ENCODE assay signal across 29 cellular contexts in genomic region chr7:34237493-34237849, GRCh38.
"Had no signal": no experiment of that assay in that cellular context is flagged by ENCODE, and none has a peak within 500 bp of the region (broad histone marks: within the 10 kb centered on the region; RNA-seq: fewer than 3 reads in every experiment).

No MANE protein-coding gene starts in this region.

- ATAC-seq: activated CD4-positive, alpha-beta T cell treated with anti-CD3 and anti-CD28 coated beads for 36 hours; activated CD4-positive, CD25-positive, alpha-beta regulatory T cell treated with anti-CD3 and anti-CD28 coated beads, Interleukin-2, amount 50 U/mL, for 24 hours; activated CD8-positive, alpha-beta memory T cell treated with anti-CD3 and anti-CD28 coated beads, Interleukin-2, amount 10 ng/mL, durations not matched to agents 7 days and 5 days; activated CD8-positive, alpha-beta T cell treated with anti-CD3 and anti-CD28 coated beads, Interleukin-2, amount 10 ng/mL, durations not matched to agents 7 days and 5 days; activated naive CD8-positive, alpha-beta T cell treated with anti-CD3 and anti-CD28 coated beads, Interleukin-2, amount 50 U/mL, for 24 hours; WTC11 had no signal

- DNase-seq: activated CD4-positive, alpha-beta memory T cell treated with anti-CD3 and anti-CD28 coated beads, Interleukin-2, amount 10 ng/mL, durations not matched to agents 7 days and 5 days; activated CD4-positive, alpha-beta T cell treated with anti-CD3 and anti-CD28 coated beads for 1 hour; activated CD4-positive, alpha-beta T cell treated with anti-CD3 and anti-CD28 coated beads for 36 hours; activated CD4-positive, alpha-beta T cell treated with anti-CD3 and anti-CD28 coated beads for 48 hours; activated CD4-positive, alpha-beta T cell treated with anti-CD3 and anti-CD28 coated beads, Interleukin-2, amount 10 ng/mL, durations not matched to agents 7 days and 5 days; activated CD4-positive, alpha-beta T cell treated with anti-CD3 and anti-CD28 coated beads, Interleukin-2, amount 50 U/mL, for 48 hours; activated CD4-positive, CD25-positive, alpha-beta regulatory T cell; activated CD8-positive, alpha-beta memory T cell treated with anti-CD3 and anti-CD28 coated beads for 24 hours; activated CD8-positive, alpha-beta memory T cell treated with anti-CD3 and anti-CD28 coated beads, Interleukin-2, amount 10 ng/mL, durations not matched to agents 7 days and 5 days; activated CD8-positive, alpha-beta memory T cell treated with anti-CD3 and anti-CD28 coated beads, Interleukin-2, amount 50 U/mL, for 48 hours; activated CD8-positive, alpha-beta T cell treated with anti-CD3 and anti-CD28 coated beads, Interleukin-2, amount 10 ng/mL, durations not matched to agents 7 days and 5 days; activated effector memory CD4-positive, alpha-beta T cell treated with Interleukin-2 at 50 U/mL for 16 hours; activated gamma-delta T cell; activated naive CD4-positive, alpha-beta T cell treated with anti-CD3 and anti-CD28 coated beads, Interleukin-2, amount 10 ng/mL, durations not matched to agents 7 days and 5 days; activated naive CD4-positive, alpha-beta T cell treated with Interleukin-2 at 50 U/mL for 16 hours; activated naive CD8-positive, alpha-beta T cell treated with anti-CD3 and anti-CD28 coated beads, Interleukin-2, amount 10 ng/mL, durations not matched to agents 7 days and 5 days; activated naive CD8-positive, alpha-beta T cell treated with anti-CD3 and anti-CD28 coated beads, Interleukin-2, amount 50 U/mL, for 24 hours; activated T-cell treated with anti-CD3 and anti-CD28 coated beads, Interleukin-2, amount 50 U/mL, for 24 hours; activated T-cell treated with anti-CD3 and anti-CD28 coated beads, Interleukin-2, amount 50 U/mL, for 48 hours; amygdala; cerebellar nuclear complex; T-helper 1 cell; T-helper 2 cell; T-helper 9 cell; WERI-Rb-1 had no signal

- H3K27ac ChIP-seq: ascending aorta, cardiac muscle cell, WERI-Rb-1 had no signal

- H3K4me1 ChIP-seq: ascending aorta had no signal

- H3K36me3 ChIP-seq: ascending aorta, cardiac muscle cell, WERI-Rb-1 had no signal

- H3K9me3 ChIP-seq: ascending aorta had no signal

- H3K4me3 ChIP-seq: ascending aorta, cardiac muscle cell had no signal
